In genomic region chr2:217316743-217317142, GRCh38 we compare ENCODE assay signal across 9 cellular contexts.
DNase-seq lines count a peak whose midpoint lies in the region; ATAC-seq and TF ChIP-seq lines count a peak whose summit lies in the region.
"Had no signal": no experiment of that assay in that cellular context is flagged by ENCODE, and none has a peak within 500 bp of the region (broad histone marks: within the 10 kb centered on the region; RNA-seq: fewer than 3 reads in every experiment).

No MANE protein-coding gene starts in this region.

- no peak overlapping the region for H3K4me3 ChIP-seq in thyroid gland (replicated peaks in 1 of 3)

- intact Hi-C loops in thyroid gland (cut with DNase I), result no loop called here

- H3K4me3 Mint-ChIP-seq in immature natural killer cell, result peak overlapping the region in 1 of 5 donors; percentile 10
- H3K4me3 Mint-ChIP-seq in activated T-cell treated with anti-CD3 and anti-CD28 coated beads, Interleukin-2, amount 50 U/mL, for 4 hours, result no peak overlapping the region

- DNase-seq in GM19238 (ENCODE audit: insufficient read length, low spot score) (peak; percentile 12), SIG-M5 (lab: John Stamatoyannopoulos, UW) (peak; percentile 69), pons (ENCODE audit: low spot score) (peak; percentile 16), SHP77 (lab: John Stamatoyannopoulos, UW) (no peak), thyroid gland (no peak), immature natural killer cell (no peak)
- no peak for DNase-seq in activated T-cell treated with anti-CD3 and anti-CD28 coated beads, Interleukin-2, amount 50 U/mL, for 4 hours
- DNase-seq: NCI-H1694 had no signal

- TF ChIP-seq CTCF in thyroid gland (IDR thresholded peaks at IDR 0.05), result no peak

- WGBS in thyroid gland, 2 donors, result 64 to 72% methylated on average over 1 of the region's 1 CpG

- no peaks in the 10 kb centered on the region for H3K36me3 ChIP-seq in thyroid gland

- no peaks in the 10 kb centered on the region for H3K4me1 ChIP-seq in thyroid gland

- no peaks in the 10 kb centered on the region for H3K27me3 ChIP-seq in thyroid gland

- ATAC-seq in HG03159 (IDR thresholded peaks at IDR 0.05; ENCODE audit: unreplicated experiment), result peak; percentile 88
- ATAC-seq in activated T-cell treated with anti-CD3 and anti-CD28 coated beads, Interleukin-2, amount 50 U/mL, for 4 hours, result no peak

- H3K36me3 Mint-ChIP-seq in immature natural killer cell, result peaks cover 0 to 7% (median 0%) of the 10 kb centered on the region in 3 donors
- no peaks in the 10 kb centered on the region for H3K36me3 Mint-ChIP-seq in activated T-cell treated with anti-CD3 and anti-CD28 coated beads, Interleukin-2, amount 50 U/mL, for 4 hours (ENCODE audit: insufficient read depth)

- H3K9me3 ChIP-seq in thyroid gland, result no peaks in the 10 kb centered on the region

- H3K27ac Mint-ChIP-seq in immature natural killer cell, result no peak overlapping the region

- H3K27ac ChIP-seq in thyroid gland, result no peak overlapping the region

- H3K9me3 Mint-ChIP-seq in immature natural killer cell, result no peaks in the 10 kb centered on the region
- no peaks in the 10 kb centered on the region for H3K9me3 Mint-ChIP-seq in activated T-cell treated with anti-CD3 and anti-CD28 coated beads, Interleukin-2, amount 50 U/mL, for 4 hours

- H3K4me1 Mint-ChIP-seq in immature natural killer cell, result peaks cover 17 to 21% of the 10 kb centered on the region in 2 donors
- H3K4me1 Mint-ChIP-seq in activated T-cell treated with anti-CD3 and anti-CD28 coated beads, Interleukin-2, amount 50 U/mL, for 4 hours (ENCODE audit: low read depth), result peaks cover 14% of the 10 kb centered on the region

- H3K27me3 Mint-ChIP-seq in immature natural killer cell (ENCODE audit: low read depth in 3 of 3), result peaks cover 0 to 4% (median 0%) of the 10 kb centered on the region in 3 donors
- H3K27me3 Mint-ChIP-seq in activated T-cell treated with anti-CD3 and anti-CD28 coated beads, Interleukin-2, amount 50 U/mL, for 4 hours (ENCODE audit: low read depth), result no peaks in the 10 kb centered on the region

- no peak for TF ChIP-seq POLR2A in thyroid gland (IDR thresholded peaks at IDR 0.05)

Comparison
In these comparisons a context has a peak if more than half of its experiments do, and no peak if none do; other contexts are left out.
1. DNase-seq: peak in GM19238 (single experiment), SIG-M5 (single experiment) and pons (single experiment); none in SHP77 (0 of 2), thyroid gland (0 of 2), immature natural killer cell (0 of 3) and activated T-cell treated with anti-CD3 and anti-CD28 coated beads, Interleukin-2, amount 50 U/mL, for 4 hours (single experiment).